22 cellular contexts compared by ENCODE assay signal in genomic region chr2:114546511-114546910, GRCh38.
"Had no signal": no experiment of that assay in that cellular context is flagged by ENCODE, and none has a peak within 500 bp of the region (broad histone marks: within the 10 kb centered on the region; RNA-seq: fewer than 3 reads in every experiment).

No MANE protein-coding gene starts in this region.

- FAIRE-seq: frontal cortex, kidney had no signal

- H3K27ac ChIP-seq: coronary artery, neutrophil, spleen, testis, tibial nerve had no signal

- H3K9me3 ChIP-seq: neutrophil, spleen, testis, tibial nerve had no signal

- DNase-seq: caudate nucleus; effector CD8-positive, alpha-beta T cell; immature natural killer cell; kidney; left cardiac atrium; left ventricle myocardium superior; mesendoderm; naive thymus-derived CD4-positive, alpha-beta T cell; nephron progenitor cell; posterior cingulate gyrus; right cardiac atrium; spleen; stimulated activated CD4-positive, alpha-beta T cell treated with anti-CD3 and anti-CD28 coated beads, Interleukin-2, amount 100 ng/mL, for 24 hours; stimulated activated CD4-positive, alpha-beta T cell treated with anti-CD3 and anti-CD28 coated beads, Interleukin-4, amount 100 ng/mL, for 4 hours; stimulated activated naive B cell treated with anti-CD40 and anti-IgM and Interleukin-4, amounts not matched to agents 10 μg/mL and 1 μg/mL and 100 μg/mL, for 72 hours; stimulated activated naive CD8-positive, alpha-beta T cell treated with anti-CD3 and anti-CD28 coated beads, Interleukin-15, amount 100 ng/mL, for 72 hours; testis had no signal

- H3K4me1 ChIP-seq: spleen, testis had no signal

- H3K27me3 ChIP-seq: testis, tibial nerve had no signal

- H3K4me3 ChIP-seq: coronary artery, lung, spleen, testis, tibial nerve had no signal

- H3K36me3 ChIP-seq: neutrophil, spleen, tibial nerve had no signal
